Comparison of ENCODE assay signal across 4 cellular contexts in genomic region chr6:3855866-3856265, GRCh38. TPM values are rescaled to one million over a fixed set of nuclear protein-coding genes. Genes with fewer than 3 reads are reported as not detected.
"Had no signal": no experiment of that assay in that cellular context is flagged by ENCODE, and none has a peak within 500 bp of the region (broad histone marks: within the 10 kb centered on the region; RNA-seq: fewer than 3 reads in every experiment).

No MANE protein-coding gene starts in this region.

- H3K4me3 ChIP-seq: GM12878 had no signal

- ATAC-seq: GM12878 had no signal

- DNase-seq: GDM1, GF-D8 had no signal

RNA-seq across cellular contexts. Expression of gene FAM50B, which starts 6.7 kb away (rescaled TPM):
- total RNA-seq: G401 had no signal
